Comparison of ENCODE assay signal across 18 cellular contexts in genomic region chr4:143344011-143344410, GRCh38. TPM values are rescaled to one million over a fixed set of nuclear protein-coding genes. Genes with fewer than 3 reads are reported as not detected.
DNase-seq lines count a peak whose midpoint lies in the region; ATAC-seq, FAIRE-seq and TF ChIP-seq lines count a peak whose summit lies in the region.
"Had no signal": no experiment of that assay in that cellular context is flagged by ENCODE, and none has a peak within 500 bp of the region (broad histone marks: within the 10 kb centered on the region; RNA-seq: fewer than 3 reads in every experiment).

No MANE protein-coding gene starts in this region.

- in situ Hi-C loops in IMR-90 (cut with MboI; ENCODE audit: low sequenced_read_pairs), result loop anchor here (25.0 kb wide), 1 partner anchor 132 kb away; no protein-coding TSS in a partner anchor

- H3K9me1 ChIP-seq in IMR-90 (ENCODE audit: insufficient read depth, low read length), result 0 out of 2 replicates have a peak, but pooled peaks cover 3% of the 10 kb centered on the region

- H3K23ac ChIP-seq in IMR-90 (ENCODE audit: low read depth, low read length), result peak overlapping the region; percentile 44; the same call in 1 of the 2 replicates

- no peak overlapping the region for H2BK5ac ChIP-seq in IMR-90 (ENCODE audit: low read depth, low read length, poor library complexity, severe bottlenecking)

- H3K36me3 ChIP-seq in IMR-90 (ENCODE audit: control insufficient read depth, insufficient read depth, low read length), result no peaks in the 10 kb centered on the region
- H3K36me3 ChIP-seq in mesodermal cell (ENCODE audit: control insufficient read depth, insufficient read depth, low read length), result peaks cover 7% of the 10 kb centered on the region
- H3K36me3 ChIP-seq in skeletal muscle tissue (ENCODE audit: control insufficient read depth in 3 of 3, insufficient read depth in 3 of 3, low read length in 3 of 3), result peaks cover 0 to 3% (median 0%) of the 10 kb centered on the region in 3 donors

- CTCF ChIA-PET in IMR-90 (lab: Yijun Ruan, JAX), result no interaction called here

- 0 out of 2 replicates have a peak overlapping the region, but pooled peaks have one; percentile 1 for H3K9ac ChIP-seq in IMR-90 (ENCODE audit: low read depth, low read length)
- H3K9ac ChIP-seq in skeletal muscle tissue (ENCODE audit: low read depth in 1 of 3, low read length in 3 of 3), result no peak overlapping the region

- 0 out of 2 replicates have a peak overlapping the region, but pooled peaks have one; percentile 1 for H4K91ac ChIP-seq in IMR-90 (ENCODE audit: insufficient read depth, low read depth, low read length)

- no peak for FAIRE-seq in H54 (lab: Jason Lieb, UNC)
- FAIRE-seq: GM18507 had no signal

- peak overlapping the region; percentile 27; the same call in 1 of the 2 replicates for H3K27ac ChIP-seq in IMR-90 (ENCODE audit: insufficient read depth, low read length)
- H3K27ac ChIP-seq in coronary artery, result peak overlapping the region; percentile 73 to 76
- H3K27ac ChIP-seq in mesodermal cell (ENCODE audit: low read depth, low read length, severe bottlenecking), result peak overlapping the region; percentile 24
- H3K27ac ChIP-seq in skeletal muscle tissue (ENCODE audit: low read depth, low read length), result peak overlapping the region; percentile 61
- H3K27ac ChIP-seq: VCaP had no signal

- no peak for TF ChIP-seq RAD21 in IMR-90 (IDR thresholded peaks at IDR 0.05; ENCODE audit: low read length)

- POLR2A ChIA-PET in IMR-90 (lab: Charles Lee; ENCODE audit: unreplicated experiment), result no interaction called here

- H3K4me3 ChIP-seq in IMR-90 (ENCODE audit: insufficient read depth, low read depth, low read length) (no peak overlapping the region), coronary artery (peak overlapping the region; percentile 44), mesodermal cell (ENCODE audit: extremely low read depth, insufficient read depth, low read length, poor library complexity, severe bottlenecking) (no peak overlapping the region), skeletal muscle tissue (ENCODE audit: low read length in 3 of 3) (peak overlapping the region in 2 of 3 donors; percentile 0 to 32)
- H3K4me3 ChIP-seq: skin epidermis had no signal

- no CpG with 5 or more reads among the region's 6 CpGs for WGBS in IMR-90 (ENCODE audit: extremely low coverage in 2 of 2, insufficient read length in 1 of 2), 2 experiments
- 79% methylated on average over 5 of the region's 6 CpGs; no CpG with 5 or more reads in 1 of the 2 experiments for WGBS in mesodermal cell (ENCODE audit: insufficient coverage in 2 of 2), 2 experiments

- H3K4me1 ChIP-seq in IMR-90 (ENCODE audit: control insufficient read depth, insufficient read depth, low read length) (peaks cover 14% of the 10 kb centered on the region), mesodermal cell (ENCODE audit: control insufficient read depth, insufficient read depth, low read length, poor library complexity, severe bottlenecking) (peaks cover 10% of the 10 kb centered on the region), skeletal muscle tissue (ENCODE audit: control insufficient read depth in 3 of 3, insufficient read depth in 3 of 3, low read length in 3 of 3) (peaks cover 38 to 44% (median 43%) of the 10 kb centered on the region in 3 donors)

- intact Hi-C loops in IMR-90 (cut with micrococcal nuclease), result no loop called here

- H3K27me3 ChIP-seq in IMR-90 (ENCODE audit: control insufficient read depth, insufficient read depth, low read length) (no peaks in the 10 kb centered on the region), skeletal muscle tissue (ENCODE audit: control insufficient read depth in 3 of 3, insufficient read depth in 3 of 3, low read length in 3 of 3) (no peaks in the 10 kb centered on the region)

- 0 out of 2 replicates have a peak overlapping the region, but pooled peaks have one; percentile 29 for H3K14ac ChIP-seq in IMR-90 (replicated peaks; ENCODE audit: low read depth, low read length)

- no peak for TF ChIP-seq POLR2A in IMR-90 (IDR thresholded peaks at IDR 0.05; ENCODE audit: low read depth, low read length)
- no peak for TF ChIP-seq POLR2A in H54 (IDR thresholded peaks at IDR 0.05; ENCODE audit: low read depth, low read length)

- H2AFZ ChIP-seq in IMR-90 (replicated peaks; ENCODE audit: low read length, poor library complexity), result no peak overlapping the region

- H4K20me1 ChIP-seq in IMR-90 (ENCODE audit: insufficient read depth, low read length), result peaks cover 11% of the 10 kb centered on the region; the same call in 1 of the 2 replicates

- TF ChIP-seq CTCF in IMR-90 (conservative IDR thresholded peaks at IDR 0.05; ENCODE audit: low read depth, low read length) (no peak), coronary artery (IDR thresholded peaks at IDR 0.05) (no peak)

- dilution Hi-C loops in IMR-90 (cut with HindIII; ENCODE audit: low sequenced_read_pairs, unreplicated experiment), result no loop called here

- no peak for DNase-seq in IMR-90
- DNase-seq in coronary artery (ENCODE audit: low spot score), result no peak
- no peak for DNase-seq in H54 (ENCODE audit: insufficient read length, low spot score)
- no peak for DNase-seq in CD1c-positive myeloid dendritic cell (ENCODE audit: extremely low spot score)
- DNase-seq: activated gamma-delta T cell; DMS 273 treated with DMSO at 0.1 percent for 48 hours; H7; naive thymus-derived CD4-positive, alpha-beta T cell; NCI-H446 treated with DMSO at 0.1 percent for 48 hours; PC-3; stimulated activated naive CD8-positive, alpha-beta T cell treated with anti-CD3 and anti-CD28 coated beads, Interleukin-15, Interleukin-2, amounts not matched to agents 100 U/mL and 50 U/mL, for 24 hours had no signal

- H2BK20ac ChIP-seq in IMR-90 (ENCODE audit: low read depth, low read length), result peak overlapping the region; percentile 22; the same call in 1 of the 2 replicates

- H3K18ac ChIP-seq in IMR-90 (ENCODE audit: low read depth, low read length), result peak overlapping the region; percentile 74

- H3K9me3 ChIP-seq in IMR-90 (ENCODE audit: control insufficient read depth, insufficient read depth, low read length) (no peaks in the 10 kb centered on the region), mesodermal cell (ENCODE audit: control insufficient read depth, low read length) (no peaks in the 10 kb centered on the region), skeletal muscle tissue (ENCODE audit: control insufficient read depth in 3 of 3, low read length in 3 of 3) (no peaks in the 10 kb centered on the region)

- ATAC-seq in IMR-90 (ENCODE audit: low read depth) (peak; percentile 50; the same call in 1 of the 2 replicates), HG02571 (IDR thresholded peaks at IDR 0.05; ENCODE audit: unreplicated experiment) (no peak), GM18861 (IDR thresholded peaks at IDR 0.05; ENCODE audit: unreplicated experiment) (no peak)
- ATAC-seq: naive thymus-derived CD4-positive, alpha-beta T cell; PC-3; stimulated activated naive CD8-positive, alpha-beta T cell treated with anti-CD3 and anti-CD28 coated beads, Interleukin-15, Interleukin-2, amounts not matched to agents 100 U/mL and 50 U/mL, for 24 hours had no signal

- no peak overlapping the region; the same call in 2 of the 3 replicates for H2BK15ac ChIP-seq in IMR-90 (ENCODE audit: low read depth, low read length)

- no TSS peak for BruUV-seq in IMR-90 (replicated peaks; lab: Mats Ljungman, UMichigan)

- peak overlapping the region; percentile 69 for H4K5ac ChIP-seq in IMR-90 (ENCODE audit: low read depth, low read length)

- peaks cover 24 to 42% of the 10 kb centered on the region in 2 experiments for H3K79me1 ChIP-seq in IMR-90 (ENCODE audit: low read depth in 1 of 2, low read length in 2 of 2)

- H3K56ac ChIP-seq in IMR-90 (ENCODE audit: extremely low read depth, insufficient read depth, low read length), result no peak overlapping the region

- H3K4me2 ChIP-seq in IMR-90 (ENCODE audit: low read depth, low read length), result peak overlapping the region; percentile 69

- H3K4ac ChIP-seq in IMR-90 (ENCODE audit: low read depth, low read length), result peak overlapping the region; percentile 48

- H2AK9ac ChIP-seq in IMR-90 (replicated peaks; ENCODE audit: low read depth, low read length, poor library complexity), result no peak overlapping the region

- H4K8ac ChIP-seq in IMR-90 (ENCODE audit: low read depth in 2 of 2, low read length in 2 of 2), result peak overlapping the region in 1 of 2 experiments; percentile 75; a peak in 3 of 4 replicates

- H2BK120ac ChIP-seq in IMR-90 (ENCODE audit: low read depth, low read length), result peak overlapping the region; percentile 13; the same call in 1 of the 2 replicates

- H2AK5ac ChIP-seq in IMR-90 (ENCODE audit: low read depth, low read length), result 0 out of 2 replicates have a peak overlapping the region, but pooled peaks have one; percentile 39

TF ChIP-seq in IMR-90, 13 proteins besides CTCF, POLR2A, EP300 and RAD21 (continues in another document):
- no peak for TF ChIP-seq RCOR1 (IDR thresholded peaks at IDR 0.05; ENCODE audit: insufficient replicate concordance, low read length)
- no peak for TF ChIP-seq USF2 (IDR thresholded peaks at IDR 0.05; ENCODE audit: low read depth, low read length)
- no peak for TF ChIP-seq MAFK (IDR thresholded peaks at IDR 0.05; ENCODE audit: low read depth, low read length)
- TF ChIP-seq MAZ (IDR thresholded peaks at IDR 0.05; ENCODE audit: borderline replicate concordance, low read depth, low read length), result no peak
- TF ChIP-seq CHD1 (IDR thresholded peaks at IDR 0.05; ENCODE audit: low read depth, low read length), result no peak
- no peak for TF ChIP-seq CEBPB (IDR thresholded peaks at IDR 0.05; ENCODE audit: low read depth, low read length)
- TF ChIP-seq FOS (IDR thresholded peaks at IDR 0.05; ENCODE audit: low read depth, low read length), result no peak
- no peak for TF ChIP-seq RFX5 (IDR thresholded peaks at IDR 0.05; ENCODE audit: low read depth, low read length)
- TF ChIP-seq BHLHE40 (IDR thresholded peaks at IDR 0.05; ENCODE audit: low read depth, low read length), result no peak
- TF ChIP-seq MXI1 (IDR thresholded peaks at IDR 0.05; ENCODE audit: borderline replicate concordance, low read depth, low read length), result no peak

RNA-seq across cellular contexts. Expression of gene GAB1, which starts 7.3 kb away (rescaled TPM):
- total RNA-seq in IMR-90 (2012; rRNA removed), result 8.9 and 12.0 TPM in 2 replicates
- 2.8 and 3.4 TPM in 2 replicates for polyA plus RNA-seq in IMR-90 (2012; rRNA removed)
- polyA plus RNA-seq in IMR-90 (2012; cell fraction: cytosol; rRNA removed), result 1.5 and 1.9 TPM in 2 replicates
- polyA plus RNA-seq in IMR-90 (2012; cell fraction: nucleus; rRNA removed; ENCODE audit: low replicate concordance), result 1.5 and 12.0 TPM in 2 replicates
- polyA plus RNA-seq in mesodermal cell (2013, experiment 1 of 2), result 31.7 TPM
- 27.5 TPM for polyA plus RNA-seq in mesodermal cell (2013, experiment 2 of 2)
- total RNA-seq in skeletal muscle tissue, result 36.0 TPM
- polyA plus RNA-seq: naive thymus-derived CD4-positive, alpha-beta T cell had no signal

Comparison
In these comparisons a context has a peak if more than half of its experiments do, and no peak if none do; other contexts are left out.
1. H3K27ac ChIP-seq: peak in every context shown above with its lines; median percentile 74 in coronary artery; 61 in skeletal muscle tissue; 27 in IMR-90; 24 in mesodermal cell.
2. H3K4me3 ChIP-seq: peak in coronary artery (single experiment) and skeletal muscle tissue (2 of 3); none in IMR-90 (single experiment) and mesodermal cell (single experiment).